In genomic region chr10:51083280-51083986, GRCh38 we compare ENCODE assay signal across 12 cellular contexts. TPM values are rescaled to one million over a fixed set of nuclear protein-coding genes. Genes with fewer than 3 reads are reported as not detected.
DNase-seq lines count a peak whose midpoint lies in the region; ATAC-seq and TF ChIP-seq lines count a peak whose summit lies in the region.
"Had no signal": no experiment of that assay in that cellular context is flagged by ENCODE, and none has a peak within 500 bp of the region (broad histone marks: within the 10 kb centered on the region; RNA-seq: fewer than 3 reads in every experiment).

No MANE protein-coding gene starts in this region.

- H3K27me3 ChIP-seq in osteoblast (ENCODE audit: insufficient read depth, low read length): no peaks in the 10 kb centered on the region

- H3K4me1 Mint-ChIP-seq in WTC11: peaks cover 55% of the 10 kb centered on the region
- H3K4me1 Mint-ChIP-seq in activated naive CD4-positive, alpha-beta T cell treated with anti-CD3 and anti-CD28 coated beads for 36 hours (ENCODE audit: low read depth): no peaks in the 10 kb centered on the region
- H3K4me1 Mint-ChIP-seq: activated CD8-positive, alpha-beta memory T cell treated with anti-CD3 and anti-CD28 coated beads, Interleukin-2, amount 10 ng/mL, durations not matched to agents 7 days and 5 days had no signal

- intact Hi-C loops in left cardiac atrium (cut with DNase I): no loop called here
- intact Hi-C loops in activated naive CD4-positive, alpha-beta T cell treated with anti-CD3 and anti-CD28 coated beads for 36 hours (cut with micrococcal nuclease): no loop called here

- DNase-seq in AG08396 (ENCODE audit: low spot score) (peak; percentile 13), WTC11 (ENCODE audit: low spot score) (peak; percentile 21), left cardiac atrium (no peak), osteoblast (ENCODE audit: insufficient read length, low spot score, missing footprints) (peak; percentile 5), inferior parietal cortex (ENCODE audit: extremely low spot score) (no peak)
- DNase-seq in stimulated activated naive CD8-positive, alpha-beta T cell treated with anti-CD3 and anti-CD28 coated beads, Interleukin-15, Interleukin-2, amounts not matched to agents 100 U/mL and 50 U/mL, for 24 hours: no peak
- no peak for DNase-seq in activated naive CD4-positive, alpha-beta T cell treated with anti-CD3 and anti-CD28 coated beads for 36 hours
- DNase-seq: activated CD8-positive, alpha-beta memory T cell treated with anti-CD3 and anti-CD28 coated beads, Interleukin-2, amount 10 ng/mL, durations not matched to agents 7 days and 5 days; activated naive CD4-positive, alpha-beta T cell treated with Interleukin-2 at 50 U/mL for 16 hours had no signal

- H4K20me1 ChIP-seq in osteoblast (ENCODE audit: insufficient read depth, low read length): no peaks in the 10 kb centered on the region

- H3K27ac Mint-ChIP-seq in WTC11: peak overlapping the region; percentile 95
- H3K27ac Mint-ChIP-seq in activated naive CD4-positive, alpha-beta T cell treated with anti-CD3 and anti-CD28 coated beads for 36 hours: no peak overlapping the region
- H3K27ac Mint-ChIP-seq: activated CD8-positive, alpha-beta memory T cell treated with anti-CD3 and anti-CD28 coated beads, Interleukin-2, amount 10 ng/mL, durations not matched to agents 7 days and 5 days; natural killer cell treated with Interleukin-12 subunit alpha and Interleukin-12 subunit beta and Interleukin-15 and Interleukin-18, amount 100 ng/mL, for 72 hours had no signal

- H2AFZ ChIP-seq in osteoblast (ENCODE audit: low read length): no peak overlapping the region

- CTCF ChIA-PET in WTC11 (lab: Charles Lee): interaction anchor here (0.7 to 2.7 kb wide), 23 partner anchors 8 to 1231 kb away, joined by 3 to 23 read pairs (median 3); partner anchors contain the start of genes DKK1 and PRKG1
- CTCF ChIA-PET in activated naive CD4-positive, alpha-beta T cell treated with anti-CD3 and anti-CD28 coated beads for 36 hours (lab: Charles Lee): interaction anchor here (1.7 kb wide), 1 partner anchor 13 kb away, joined by 4 read pairs; no protein-coding TSS in a partner anchor

- no peaks in the 10 kb centered on the region for H3K27me3 Mint-ChIP-seq in WTC11 (ENCODE audit: low read depth)
- peaks cover 5% of the 10 kb centered on the region for H3K27me3 Mint-ChIP-seq in activated naive CD4-positive, alpha-beta T cell treated with anti-CD3 and anti-CD28 coated beads for 36 hours (ENCODE audit: low read depth)

- H3K9me3 ChIP-seq in osteoblast (ENCODE audit: low read depth, low read length): no peaks in the 10 kb centered on the region

- H3K4me2 ChIP-seq in osteoblast (ENCODE audit: insufficient read depth, low read length): no peak overlapping the region

- no peaks in the 10 kb centered on the region for H3K36me3 Mint-ChIP-seq in WTC11
- H3K36me3 Mint-ChIP-seq in activated naive CD4-positive, alpha-beta T cell treated with anti-CD3 and anti-CD28 coated beads for 36 hours (ENCODE audit: low read depth): no peaks in the 10 kb centered on the region
- H3K36me3 Mint-ChIP-seq: activated CD8-positive, alpha-beta memory T cell treated with anti-CD3 and anti-CD28 coated beads, Interleukin-2, amount 10 ng/mL, durations not matched to agents 7 days and 5 days; natural killer cell treated with Interleukin-12 subunit alpha and Interleukin-12 subunit beta and Interleukin-15 and Interleukin-18, amount 100 ng/mL, for 72 hours had no signal

- no peaks in the 10 kb centered on the region for H3K79me2 ChIP-seq in osteoblast (ENCODE audit: insufficient read depth, low read length)

- peak; percentile 91 for ATAC-seq in WTC11
- peak; percentile 35 to 40 for ATAC-seq in left cardiac atrium
- ATAC-seq in stimulated activated naive CD8-positive, alpha-beta T cell treated with anti-CD3 and anti-CD28 coated beads, Interleukin-15, Interleukin-2, amounts not matched to agents 100 U/mL and 50 U/mL, for 24 hours: no peak
- no peak for ATAC-seq in GM19324 (IDR thresholded peaks at IDR 0.05; ENCODE audit: low FRiP score, unreplicated experiment)
- ATAC-seq: activated CD8-positive, alpha-beta memory T cell treated with anti-CD3 and anti-CD28 coated beads, Interleukin-2, amount 10 ng/mL, durations not matched to agents 7 days and 5 days; natural killer cell treated with Interleukin-12 subunit alpha and Interleukin-12 subunit beta and Interleukin-15 and Interleukin-18, amount 100 ng/mL, for 72 hours had no signal

- POLR2A ChIA-PET in WTC11 (lab: Charles Lee): interaction anchor here (2.3 kb wide), 1 partner anchor 9 kb away, joined by 25 read pairs; the partner anchor contains the start of gene PRKG1

- H3K27ac ChIP-seq in osteoblast (ENCODE audit: low read depth, low read length): no peak overlapping the region
- H3K27ac ChIP-seq: skin epidermis had no signal

- peak overlapping the region; percentile 47 for H3K4me3 Mint-ChIP-seq in WTC11
- H3K4me3 Mint-ChIP-seq in activated naive CD4-positive, alpha-beta T cell treated with anti-CD3 and anti-CD28 coated beads for 36 hours: no peak overlapping the region
- H3K4me3 Mint-ChIP-seq: activated CD8-positive, alpha-beta memory T cell treated with anti-CD3 and anti-CD28 coated beads, Interleukin-2, amount 10 ng/mL, durations not matched to agents 7 days and 5 days; natural killer cell treated with Interleukin-12 subunit alpha and Interleukin-12 subunit beta and Interleukin-15 and Interleukin-18, amount 100 ng/mL, for 72 hours had no signal

- H3K36me3 ChIP-seq in osteoblast (ENCODE audit: insufficient read depth, low read length): no peaks in the 10 kb centered on the region

- no peaks in the 10 kb centered on the region for H3K4me1 ChIP-seq in osteoblast (ENCODE audit: insufficient read depth, low read length)

- no peaks in the 10 kb centered on the region for H3K9me3 Mint-ChIP-seq in WTC11
- no peaks in the 10 kb centered on the region for H3K9me3 Mint-ChIP-seq in activated naive CD4-positive, alpha-beta T cell treated with anti-CD3 and anti-CD28 coated beads for 36 hours
- H3K9me3 Mint-ChIP-seq: natural killer cell treated with Interleukin-12 subunit alpha and Interleukin-12 subunit beta and Interleukin-15 and Interleukin-18, amount 100 ng/mL, for 72 hours had no signal

- TF ChIP-seq CTCF in WTC11 (IDR thresholded peaks at IDR 0.05) (no peak), osteoblast (IDR thresholded peaks at IDR 0.05; ENCODE audit: extremely low read depth, low read depth, low read length) (no peak)

- no peak overlapping the region for H3K4me3 ChIP-seq in osteoblast (ENCODE audit: insufficient read depth, low read length)
- H3K4me3 ChIP-seq: skin epidermis had no signal

TF ChIP-seq in WTC11, 78 proteins besides CTCF, POLR2A, EP300 and RAD21 (continues in another document):
- TF ChIP-seq ERG (CRISPR knock-in tag; IDR thresholded peaks at IDR 0.05): no peak
- TF ChIP-seq ZNF512 (CRISPR knock-in tag; IDR thresholded peaks at IDR 0.05; ENCODE audit: borderline replicate concordance): no peak
- no peak for TF ChIP-seq ZNF425 (CRISPR knock-in tag; conservative IDR thresholded peaks at IDR 0.05)

RNA-seq across cellular contexts. Expression of gene PRKG1, which starts 9.1 kb away (rescaled TPM):
- 15.6 to 16.5 TPM (median 15.7 TPM) in 3 replicates for total RNA-seq in WTC11 (2021)
- 10 to 100 TPM; 31.5 to 34.7 TPM for total RNA-seq in left cardiac atrium
- 19.5 and 32.1 TPM in 2 replicates for total RNA-seq in osteoblast
- not detected for total RNA-seq in activated naive CD4-positive, alpha-beta T cell treated with anti-CD3 and anti-CD28 coated beads for 36 hours
- total RNA-seq: activated CD8-positive, alpha-beta memory T cell treated with anti-CD3 and anti-CD28 coated beads, Interleukin-2, amount 10 ng/mL, durations not matched to agents 7 days and 5 days had no signal

Comparison
In these comparisons a context has a peak if more than half of its experiments do, and no peak if none do; other contexts are left out.
1. DNase-seq: peak in AG08396 (single experiment), WTC11 (single experiment) and osteoblast (single experiment); none in left cardiac atrium (single experiment), stimulated activated naive CD8-positive, alpha-beta T cell treated with anti-CD3 and anti-CD28 coated beads, Interleukin-15, Interleukin-2, amounts not matched to agents 100 U/mL and 50 U/mL, for 24 hours (single experiment), activated naive CD4-positive, alpha-beta T cell treated with anti-CD3 and anti-CD28 coated beads for 36 hours (single experiment) and inferior parietal cortex (single experiment).
2. ATAC-seq: peak in WTC11 (single experiment) and left cardiac atrium (2 of 2); none in stimulated activated naive CD8-positive, alpha-beta T cell treated with anti-CD3 and anti-CD28 coated beads, Interleukin-15, Interleukin-2, amounts not matched to agents 100 U/mL and 50 U/mL, for 24 hours (single experiment) and GM19324 (single experiment).
3. RNA of gene PRKG1, which starts 9.1 kb away (total RNA-seq): 31.5 to 34.7 TPM in left cardiac atrium, 19.5 to 32.1 TPM in osteoblast and 15.6 to 16.5 TPM in WTC11; not detected in activated naive CD4-positive, alpha-beta T cell treated with anti-CD3 and anti-CD28 coated beads for 36 hours; every median in the first group is over 10 times any median in the second.